ENCODE assay signal across 1 cellular context in genomic region chr7:69373171-69374035, GRCh38.
TF ChIP-seq lines count a peak whose summit lies in the region.

No MANE protein-coding gene starts in this region.

TF ChIP-seq in HepG2, 621 proteins besides CTCF, POLR2A, EP300 and RAD21:
- TF ChIP-seq FUBP1 (CRISPR knock-in tag; IDR thresholded peaks at IDR 0.05; ENCODE audit: borderline replicate concordance): no peak
- no peak for TF ChIP-seq ARID5B (CRISPR knock-in tag; IDR thresholded peaks at IDR 0.05)
- TF ChIP-seq ZNF17 (CRISPR knock-in tag; IDR thresholded peaks at IDR 0.05): no peak
- no peak for TF ChIP-seq KDM1A (CRISPR knock-in tag; IDR thresholded peaks at IDR 0.05)
- TF ChIP-seq NFYC (CRISPR knock-in tag; IDR thresholded peaks at IDR 0.05): no peak
- no peak for TF ChIP-seq ZFY (CRISPR knock-in tag; IDR thresholded peaks at IDR 0.05)
- TF ChIP-seq HNRNPLL (IDR thresholded peaks at IDR 0.05; ENCODE audit: low read depth, low read length, poor library complexity, severe bottlenecking): no peak
- TF ChIP-seq ZNF503 (CRISPR knock-in tag; IDR thresholded peaks at IDR 0.05): no peak
- TF ChIP-seq CENPX (CRISPR knock-in tag; IDR thresholded peaks at IDR 0.05): no peak
- TF ChIP-seq ZNF530 (CRISPR knock-in tag; IDR thresholded peaks at IDR 0.05; ENCODE audit: low read depth): no peak
- TF ChIP-seq ZNF687 (CRISPR knock-in tag; IDR thresholded peaks at IDR 0.05): no peak
- no peak for TF ChIP-seq ARNTL (CRISPR knock-in tag; IDR thresholded peaks at IDR 0.05)
- no peak for TF ChIP-seq HNRNPL (IDR thresholded peaks at IDR 0.05; ENCODE audit: low read depth, low read length)
- no peak for TF ChIP-seq RELA (CRISPR knock-in tag; IDR thresholded peaks at IDR 0.05)
- TF ChIP-seq ZMYM3 (CRISPR knock-in tag; IDR thresholded peaks at IDR 0.05): no peak
TF ChIP-seq in HepG2: peak in this region for 0.
